In the genomic region with DNA sequence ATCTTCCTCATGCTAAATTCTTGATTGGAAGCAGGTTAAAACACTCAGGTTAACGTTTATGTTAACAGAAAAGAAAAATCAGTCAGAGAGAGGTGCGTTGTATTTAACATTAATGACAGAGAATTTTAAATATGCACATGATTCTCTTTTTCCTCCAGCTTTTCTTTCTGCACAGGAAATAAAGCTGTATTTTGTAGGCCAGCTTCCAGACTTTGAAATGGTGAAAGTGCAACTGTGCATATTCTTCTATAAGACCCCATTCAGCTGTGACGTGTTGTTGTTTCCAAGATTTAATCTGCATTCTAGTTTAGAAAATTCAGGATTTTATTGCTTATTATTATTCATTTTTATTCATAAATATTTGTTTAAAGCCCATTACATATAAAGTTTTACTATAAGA, we compare ENCODE assay signal across 14 cellular contexts. TPM values are rescaled to one million over a fixed set of nuclear protein-coding genes. Genes with fewer than 3 reads are reported as not detected.
A peak's percentile ranks its signal among the peaks of the same experiment; 100 is the strongest.
DNase-seq lines count a peak whose midpoint lies in the region; ATAC-seq and TF ChIP-seq lines count a peak whose summit lies in the region.
"Had no signal": no experiment of that assay in that cellular context is flagged by ENCODE, and none has a peak within 500 bp of the region (broad histone marks: within the 10 kb centered on the region; RNA-seq: fewer than 3 reads in every experiment).

No MANE protein-coding gene starts in this region.

- 30 to 31% methylated on average over 3 of the region's 3 CpGs for WGBS in heart right ventricle, 2 donors

- H3K36me3 ChIP-seq in heart right ventricle (peaks cover 0 to 4% (median 0%) of the 10 kb centered on the region in 9 donors), vagina (no peaks in the 10 kb centered on the region)
- H3K36me3 ChIP-seq: WERI-Rb-1 had no signal

- H3K9me3 Mint-ChIP-seq in activated B cell treated with CpG ODN at 0.5 μM for 24 hours (no peaks in the 10 kb centered on the region), immature natural killer cell (no peaks in the 10 kb centered on the region)

- TF ChIP-seq POLR2A in vagina (IDR thresholded peaks at IDR 0.05) = no peak

- ATAC-seq in heart right ventricle (no peak), left cardiac atrium (no peak), activated B cell treated with CpG ODN at 0.5 μM for 24 hours (ENCODE audit: low read depth) (no peak), GM21737 (IDR thresholded peaks at IDR 0.05; ENCODE audit: unreplicated experiment) (no peak)

- H3K4me1 ChIP-seq in heart right ventricle = peaks cover 0 to 100% (median 94%) of the 10 kb centered on the region in 9 donors
- H3K4me1 ChIP-seq in vagina = peaks cover 94% of the 10 kb centered on the region

- CTCF ChIA-PET in activated B cell treated with CpG ODN at 0.5 μM for 24 hours (lab: Charles Lee) = interaction anchor here (2.3 kb wide), 1 partner anchor 97 kb away, joined by 8 read pairs; no protein-coding TSS in a partner anchor

- POLR2A ChIA-PET in activated B cell treated with CpG ODN at 0.5 μM for 24 hours (lab: Charles Lee) = interaction anchor here (1.0 to 5.3 kb wide), 3 partner anchors 8 to 76 kb away, joined by 3 to 32 read pairs (median 4); a partner anchor contains a TSS

- H3K9me3 ChIP-seq in heart right ventricle (no peaks in the 10 kb centered on the region), vagina (no peaks in the 10 kb centered on the region)

- no peak overlapping the region for H3K27ac Mint-ChIP-seq in activated B cell treated with CpG ODN at 0.5 μM for 24 hours
- peak overlapping the region; percentile 75 to 90 (median 88) for H3K27ac Mint-ChIP-seq in immature natural killer cell

- peak overlapping the region in 8 of 10 donors; percentile 57 to 77 (median 64) for H3K27ac ChIP-seq in heart right ventricle
- peak overlapping the region; percentile 14 for H3K27ac ChIP-seq in vagina
- H3K27ac ChIP-seq: WERI-Rb-1 had no signal

- intact Hi-C loops in heart right ventricle (cut with DNase I) = loop anchor here in 1 of 10 donors (5.0 kb wide), 1 partner anchor 52 kb away; no protein-coding TSS in a partner anchor
- intact Hi-C loops in left cardiac atrium (cut with DNase I) = no loop called here
- intact Hi-C loops in activated B cell treated with CpG ODN at 0.5 μM for 24 hours (cut with micrococcal nuclease) = no loop called here
- intact Hi-C loops in vagina (cut with DNase I) = no loop called here

- H3K4me3 Mint-ChIP-seq in activated B cell treated with CpG ODN at 0.5 μM for 24 hours (peak overlapping the region; percentile 63), immature natural killer cell (peak overlapping the region; percentile 51 to 82 (median 67))

- TF ChIP-seq CTCF in heart right ventricle (IDR thresholded peaks at IDR 0.05) (no peak), activated B cell treated with CpG ODN at 0.5 μM for 24 hours (IDR thresholded peaks at IDR 0.05) (no peak), vagina (IDR thresholded peaks at IDR 0.05) (no peak)

- peaks cover 86% of the 10 kb centered on the region for H3K4me1 Mint-ChIP-seq in activated B cell treated with CpG ODN at 0.5 μM for 24 hours
- H3K4me1 Mint-ChIP-seq in immature natural killer cell = peaks cover 85 to 100% of the 10 kb centered on the region in 2 donors

- no peaks in the 10 kb centered on the region for H3K27me3 Mint-ChIP-seq in activated B cell treated with CpG ODN at 0.5 μM for 24 hours
- H3K27me3 Mint-ChIP-seq in immature natural killer cell (ENCODE audit: low read depth in 3 of 3) = peaks cover 0 to 3% (median 0%) of the 10 kb centered on the region in 3 donors

- peak overlapping the region in 5 of 10 donors; percentile 8 to 22 (median 16) for H3K4me3 ChIP-seq in heart right ventricle
- H3K4me3 ChIP-seq in vagina = peak overlapping the region in 1 of 2 donors; percentile 11

- H3K27me3 ChIP-seq in heart right ventricle (no peaks in the 10 kb centered on the region), vagina (no peaks in the 10 kb centered on the region)

- no peak for DNase-seq in heart right ventricle
- DNase-seq in left cardiac atrium = no peak
- no peak for DNase-seq in activated B cell treated with CpG ODN at 0.5 μM for 24 hours
- no peak for DNase-seq in immature natural killer cell
- no peak for DNase-seq in vagina (ENCODE audit: extremely low spot score in 2 of 2)
- no peak for DNase-seq in NCI-H748 treated with DMSO at 0.1 percent for 48 hours (lab: John Stamatoyannopoulos, UW)
- no peak for DNase-seq in NCI-H2196 treated with DMSO at 0.1 percent for 48 hours (lab: John Stamatoyannopoulos, UW; ENCODE audit: unreplicated experiment)
- DNase-seq: AML-193; kidney glomerular epithelial cell; NCI-H187 treated with DMSO at 0.1 percent for 48 hours; SHP77 treated with DMSO at 0.1 percent for 48 hours; stimulated activated CD4-positive, alpha-beta T cell treated with anti-CD3 and anti-CD28 coated beads, Interleukin-15, amount 100 ng/mL, for 24 hours; WERI-Rb-1 had no signal

- peaks cover 17% of the 10 kb centered on the region for H3K36me3 Mint-ChIP-seq in activated B cell treated with CpG ODN at 0.5 μM for 24 hours (ENCODE audit: low read depth)
- H3K36me3 Mint-ChIP-seq in immature natural killer cell = no peaks in the 10 kb centered on the region

RNA-seq across cellular contexts. Expression of a gene that starts 11.8 kb away (rescaled TPM):
- 100 to 1,000 TPM; 173 to 236 (median 190) TPM for total RNA-seq in heart right ventricle
- polyA plus RNA-seq in heart right ventricle = 10 to 100 TPM; 33.1 to 55.9 TPM
- total RNA-seq in left cardiac atrium = 100 to 1,000 TPM; 141 to 154 TPM
- 489 and 561 TPM in 2 replicates for total RNA-seq in activated B cell treated with CpG ODN at 0.5 μM for 24 hours
- 100 to 1,000 TPM; 270 to 399 (median 286) TPM for polyA plus RNA-seq in immature natural killer cell
- 311 TPM for total RNA-seq in vagina
